In genomic region chr1:206573772-206574161, GRCh38 we compare ENCODE assay signal across 20 cellular contexts. TPM values are rescaled to one million over a fixed set of nuclear protein-coding genes. Genes with fewer than 3 reads are reported as not detected.
DNase-seq lines count a peak whose midpoint lies in the region; ATAC-seq lines count a peak whose summit lies in the region.
"Had no signal": no experiment of that assay in that cellular context is flagged by ENCODE, and none has a peak within 500 bp of the region (broad histone marks: within the 10 kb centered on the region; RNA-seq: fewer than 3 reads in every experiment).

No MANE protein-coding gene starts in this region.

- H3K36me3 ChIP-seq in BLaER1 = peaks cover 82% of the 10 kb centered on the region
- H3K36me3 ChIP-seq in CD4-positive, CD25-positive, alpha-beta regulatory T cell (ENCODE audit: control insufficient read depth, insufficient read depth, low read length) = peaks cover 48% of the 10 kb centered on the region
- H3K36me3 ChIP-seq in naive thymus-derived CD4-positive, alpha-beta T cell (ENCODE audit: control insufficient read depth in 2 of 3, insufficient read depth in 3 of 3, low read length in 3 of 3) = peaks cover 5 to 37% (median 5%) of the 10 kb centered on the region in 3 experiments
- H3K36me3 ChIP-seq: pancreas, sigmoid colon, uterus had no signal

- no peaks in the 10 kb centered on the region for H3K27me3 Mint-ChIP-seq in CD4-positive, CD25-positive, alpha-beta regulatory T cell
- H3K27me3 Mint-ChIP-seq in activated CD8-positive, alpha-beta T cell treated with anti-CD3 and anti-CD28 coated beads, Interleukin-2, amount 10 ng/mL, durations not matched to agents 7 days and 5 days (ENCODE audit: low read depth) = no peaks in the 10 kb centered on the region
- no peaks in the 10 kb centered on the region for H3K27me3 Mint-ChIP-seq in naive thymus-derived CD4-positive, alpha-beta T cell

- POLR2A ChIA-PET in activated CD8-positive, alpha-beta T cell treated with anti-CD3 and anti-CD28 coated beads, Interleukin-2, amount 10 ng/mL, durations not matched to agents 7 days and 5 days (lab: Charles Lee) = interaction anchor here (1.0 to 16.7 kb wide), 2 partner anchors 10 to 18 kb away, joined by 4 to 276 read pairs; no protein-coding TSS in a partner anchor
- POLR2A ChIA-PET in naive thymus-derived CD4-positive, alpha-beta T cell (lab: Charles Lee) = interaction anchor here (1.6 to 30.7 kb wide), 2 partner anchors 10 to 15 kb away, joined by 3 to 722 read pairs; no protein-coding TSS in a partner anchor

- ATAC-seq in CD4-positive, CD25-positive, alpha-beta regulatory T cell (ENCODE audit: low read depth in 2 of 2) = no peak
- no peak for ATAC-seq in activated CD8-positive, alpha-beta T cell treated with anti-CD3 and anti-CD28 coated beads, Interleukin-2, amount 10 ng/mL, durations not matched to agents 7 days and 5 days
- no peak for ATAC-seq in naive thymus-derived CD4-positive, alpha-beta T cell

- no peaks in the 10 kb centered on the region for H3K9me3 Mint-ChIP-seq in CD4-positive, CD25-positive, alpha-beta regulatory T cell
- no peaks in the 10 kb centered on the region for H3K9me3 Mint-ChIP-seq in activated CD8-positive, alpha-beta T cell treated with anti-CD3 and anti-CD28 coated beads, Interleukin-2, amount 10 ng/mL, durations not matched to agents 7 days and 5 days (ENCODE audit: insufficient read depth)
- H3K9me3 Mint-ChIP-seq in naive thymus-derived CD4-positive, alpha-beta T cell = no peaks in the 10 kb centered on the region
- H3K9me3 Mint-ChIP-seq: endodermal cell, HFFc6 had no signal

- H3K27ac Mint-ChIP-seq in CD4-positive, CD25-positive, alpha-beta regulatory T cell = peak overlapping the region; percentile 89 to 100 (median 93)
- peak overlapping the region; percentile 91 for H3K27ac Mint-ChIP-seq in activated CD8-positive, alpha-beta T cell treated with anti-CD3 and anti-CD28 coated beads, Interleukin-2, amount 10 ng/mL, durations not matched to agents 7 days and 5 days
- H3K27ac Mint-ChIP-seq in naive thymus-derived CD4-positive, alpha-beta T cell = peak overlapping the region; percentile 78 to 100 (median 91)
- H3K27ac Mint-ChIP-seq: endodermal cell, HFFc6 had no signal

- H3K27me3 ChIP-seq in BLaER1 = no peaks in the 10 kb centered on the region
- no peaks in the 10 kb centered on the region for H3K27me3 ChIP-seq in CD4-positive, CD25-positive, alpha-beta regulatory T cell (ENCODE audit: control insufficient read depth, insufficient read depth, low read length)
- no peaks in the 10 kb centered on the region for H3K27me3 ChIP-seq in naive thymus-derived CD4-positive, alpha-beta T cell (ENCODE audit: control insufficient read depth in 2 of 2, insufficient read depth in 2 of 2, low read length in 2 of 2)
- H3K27me3 ChIP-seq: pancreas, sigmoid colon, uterus had no signal

- peak overlapping the region; percentile 65 for H3K27ac ChIP-seq in BLaER1
- H3K27ac ChIP-seq in CD4-positive, CD25-positive, alpha-beta regulatory T cell (ENCODE audit: insufficient read depth, low read length, poor library complexity, severe bottlenecking) = peak overlapping the region; percentile 86
- peak overlapping the region; percentile 90 for H3K27ac ChIP-seq in naive thymus-derived CD4-positive, alpha-beta T cell (ENCODE audit: low read depth, low read length)
- H3K27ac ChIP-seq: KMS-11, pancreas, sigmoid colon, uterus had no signal

- H3K4me3 ChIP-seq in BLaER1 = no peak overlapping the region
- peak overlapping the region; percentile 66 for H3K4me3 ChIP-seq in CD4-positive, CD25-positive, alpha-beta regulatory T cell (ENCODE audit: low read depth, low read length)
- H3K4me3 ChIP-seq in naive thymus-derived CD4-positive, alpha-beta T cell (ENCODE audit: low read length) = no peak overlapping the region
- H3K4me3 ChIP-seq: pancreas, sigmoid colon, uterus had no signal

- peak overlapping the region; percentile 36; the same call in 1 of the 2 replicates for H3K9ac ChIP-seq in BLaER1
- H3K9ac ChIP-seq: KMS-11 had no signal

- H3K4me1 ChIP-seq in BLaER1 = peaks cover 99% of the 10 kb centered on the region
- peaks cover 99% of the 10 kb centered on the region for H3K4me1 ChIP-seq in CD4-positive, CD25-positive, alpha-beta regulatory T cell (ENCODE audit: control insufficient read depth, insufficient read depth, low read length, poor library complexity, severe bottlenecking)
- peaks cover 94 to 97% of the 10 kb centered on the region in 2 donors for H3K4me1 ChIP-seq in naive thymus-derived CD4-positive, alpha-beta T cell (ENCODE audit: control insufficient read depth in 2 of 2, insufficient read depth in 2 of 2, low read length in 2 of 2)
- H3K4me1 ChIP-seq: sigmoid colon, uterus had no signal

- peaks cover 100% of the 10 kb centered on the region for H4K20me1 ChIP-seq in BLaER1

- peaks cover 39% of the 10 kb centered on the region for H3K36me3 Mint-ChIP-seq in CD4-positive, CD25-positive, alpha-beta regulatory T cell
- H3K36me3 Mint-ChIP-seq in activated CD8-positive, alpha-beta T cell treated with anti-CD3 and anti-CD28 coated beads, Interleukin-2, amount 10 ng/mL, durations not matched to agents 7 days and 5 days (ENCODE audit: low read depth) = peaks cover 83% of the 10 kb centered on the region
- peaks cover 12 to 58% (median 18%) of the 10 kb centered on the region in 5 donors for H3K36me3 Mint-ChIP-seq in naive thymus-derived CD4-positive, alpha-beta T cell

- peak overlapping the region; percentile 55 to 91 (median 68) for H3K4me3 Mint-ChIP-seq in CD4-positive, CD25-positive, alpha-beta regulatory T cell
- H3K4me3 Mint-ChIP-seq in activated CD8-positive, alpha-beta T cell treated with anti-CD3 and anti-CD28 coated beads, Interleukin-2, amount 10 ng/mL, durations not matched to agents 7 days and 5 days = peak overlapping the region; percentile 62
- peak overlapping the region; percentile 30 to 99 (median 74) for H3K4me3 Mint-ChIP-seq in naive thymus-derived CD4-positive, alpha-beta T cell
- H3K4me3 Mint-ChIP-seq: endodermal cell, HFFc6 had no signal

- CTCF ChIA-PET in activated CD8-positive, alpha-beta T cell treated with anti-CD3 and anti-CD28 coated beads, Interleukin-2, amount 10 ng/mL, durations not matched to agents 7 days and 5 days (lab: Charles Lee) = interaction anchor here (1.1 to 18.9 kb wide), 5 partner anchors 10 to 112 kb away, joined by 3 to 728 read pairs (median 26); no protein-coding TSS in a partner anchor
- CTCF ChIA-PET in naive thymus-derived CD4-positive, alpha-beta T cell (lab: Charles Lee) = interaction anchor here (1.8 to 15.4 kb wide), 2 partner anchors 14 to 28 kb away, joined by 7 to 424 read pairs; no protein-coding TSS in a partner anchor

- H3K4me1 Mint-ChIP-seq in CD4-positive, CD25-positive, alpha-beta regulatory T cell = peaks cover 15 to 100% (median 83%) of the 10 kb centered on the region in 4 donors
- H3K4me1 Mint-ChIP-seq in activated CD8-positive, alpha-beta T cell treated with anti-CD3 and anti-CD28 coated beads, Interleukin-2, amount 10 ng/mL, durations not matched to agents 7 days and 5 days (ENCODE audit: low read depth) = peaks cover 99% of the 10 kb centered on the region
- peaks cover 77 to 100% (median 95%) of the 10 kb centered on the region in 7 donors for H3K4me1 Mint-ChIP-seq in naive thymus-derived CD4-positive, alpha-beta T cell
- H3K4me1 Mint-ChIP-seq: endodermal cell had no signal

- peak overlapping the region; percentile 90 for H3K4me2 ChIP-seq in BLaER1
- H3K4me2 ChIP-seq: KMS-11 had no signal

- no peak for DNase-seq in CD4-positive, CD25-positive, alpha-beta regulatory T cell
- no peak for DNase-seq in activated CD8-positive, alpha-beta T cell treated with anti-CD3 and anti-CD28 coated beads, Interleukin-2, amount 10 ng/mL, durations not matched to agents 7 days and 5 days
- DNase-seq in naive thymus-derived CD4-positive, alpha-beta T cell = no peak
- DNase-seq in ureter (ENCODE audit: low spot score) (no peak), NCI-H774 (lab: John Stamatoyannopoulos, UW) (no peak), SHP77 treated with DMSO at 0.1 percent for 48 hours (lab: John Stamatoyannopoulos, UW) (no peak)
- DNase-seq: activated T-cell treated with anti-CD3 and anti-CD28 coated beads for 4 hours, amygdala, caudate nucleus, endodermal cell, HFFc6, NCI-H1105, NCI-H2081 treated with DMSO at 0.1 percent for 48 hours, NCI-H510A treated with DMSO at 0.1 percent for 48 hours, pancreas, sigmoid colon, SW 1271, uterus had no signal

- no peaks in the 10 kb centered on the region for H3K9me3 ChIP-seq in BLaER1
- no peaks in the 10 kb centered on the region for H3K9me3 ChIP-seq in CD4-positive, CD25-positive, alpha-beta regulatory T cell (ENCODE audit: control insufficient read depth in 2 of 2, low read length in 2 of 2)
- no peaks in the 10 kb centered on the region for H3K9me3 ChIP-seq in naive thymus-derived CD4-positive, alpha-beta T cell (ENCODE audit: control insufficient read depth in 2 of 3, low read length in 3 of 3)
- H3K9me3 ChIP-seq: pancreas, sigmoid colon, uterus had no signal

- intact Hi-C loops in naive thymus-derived CD4-positive, alpha-beta T cell (cut with micrococcal nuclease) = loop anchor here in 1 of 2 donors (2.0 kb wide), 1 partner anchor 17 kb away; no protein-coding TSS in a partner anchor

RNA-seq across cellular contexts. Expression of gene EIF2D, which starts 38.5 kb away (rescaled TPM):
- 35.7 TPM for total RNA-seq in CD4-positive, CD25-positive, alpha-beta regulatory T cell
- polyA plus RNA-seq in CD4-positive, CD25-positive, alpha-beta regulatory T cell = 10 to 100 TPM; 21.3 to 32.6 (median 26.7) TPM
- total RNA-seq in activated CD8-positive, alpha-beta T cell treated with anti-CD3 and anti-CD28 coated beads, Interleukin-2, amount 10 ng/mL, durations not matched to agents 7 days and 5 days = 10 to 100 TPM; 41.6 to 45.1 TPM
- total RNA-seq in naive thymus-derived CD4-positive, alpha-beta T cell = 10 to 100 TPM; 38.7 to 73.0 (median 59.6) TPM
- polyA plus RNA-seq in naive thymus-derived CD4-positive, alpha-beta T cell = 10 to 100 TPM; 33.5 to 53.4 TPM
- total RNA-seq in ureter = 58.6 TPM
